26 cellular contexts compared by ENCODE assay signal in genomic region chr11:12541588-12542151, GRCh38.
DNase-seq lines count a peak whose midpoint lies in the region; ATAC-seq, FAIRE-seq and TF ChIP-seq lines count a peak whose summit lies in the region.
"Had no signal": no experiment of that assay in that cellular context is flagged by ENCODE, and none has a peak within 500 bp of the region (broad histone marks: within the 10 kb centered on the region; RNA-seq: fewer than 3 reads in every experiment).

No MANE protein-coding gene starts in this region.

- H3K27me3 ChIP-seq in astrocyte (ENCODE audit: insufficient read depth, low read length) (no peaks in the 10 kb centered on the region), skeletal muscle satellite cell (ENCODE audit: control insufficient read depth, insufficient read depth, low read length) (no peaks in the 10 kb centered on the region)
- H3K27me3 ChIP-seq: BLaER1, esophagus squamous epithelium, gastrocnemius medialis, tibial artery had no signal

- H3K4me1 ChIP-seq in astrocyte (ENCODE audit: insufficient read depth, low read length) (peaks cover 38% of the 10 kb centered on the region), skeletal muscle satellite cell (ENCODE audit: control insufficient read depth, insufficient read depth, low read length) (peaks cover 34% of the 10 kb centered on the region)
- H3K4me1 ChIP-seq: BLaER1 had no signal

- H3K4me2 ChIP-seq in astrocyte (ENCODE audit: low read length) (peak overlapping the region; percentile 68), skeletal muscle satellite cell (ENCODE audit: low read length) (no peak overlapping the region)
- H3K4me2 ChIP-seq: BLaER1 had no signal

- H3K9me3 ChIP-seq in astrocyte (ENCODE audit: insufficient read depth, low read depth, low read length) (no peaks in the 10 kb centered on the region), skeletal muscle satellite cell (replicated peaks; ENCODE audit: low read length) (no peaks in the 10 kb centered on the region)
- H3K9me3 ChIP-seq: BLaER1, esophagus squamous epithelium, gastrocnemius medialis, lower lobe of right lung, tibial artery had no signal

- no peak for TF ChIP-seq CTCF in HFFc6 (IDR thresholded peaks at IDR 0.05)
- no peak for TF ChIP-seq CTCF in astrocyte (IDR thresholded peaks at IDR 0.05; ENCODE audit: insufficient read depth, low read depth, low read length)
- no peak for TF ChIP-seq CTCF in mesothelial cell of epicardium (IDR thresholded peaks at IDR 0.05; ENCODE audit: unreplicated experiment)

- no peak for ATAC-seq in HG02678 (IDR thresholded peaks at IDR 0.05; ENCODE audit: unreplicated experiment)
- ATAC-seq: activated CD8-positive, alpha-beta memory T cell treated with anti-CD3 and anti-CD28 coated beads, Interleukin-2, amount 10 ng/mL, durations not matched to agents 7 days and 5 days; activated T-cell treated with anti-CD3 and anti-CD28 coated beads, Interleukin-2, amount 50 U/mL, for 72 hours; T-helper 17 cell had no signal

- no peaks in the 10 kb centered on the region for H3K9me3 Mint-ChIP-seq in HFFc6
- peaks cover 2% of the 10 kb centered on the region for H3K9me3 Mint-ChIP-seq in astrocyte (ENCODE audit: unreplicated experiment)
- no peaks in the 10 kb centered on the region for H3K9me3 Mint-ChIP-seq in mesothelial cell of epicardium
- H3K9me3 Mint-ChIP-seq: activated T-cell treated with anti-CD3 and anti-CD28 coated beads, Interleukin-2, amount 50 U/mL, for 72 hours; neural crest cell had no signal

- H3K4me3 ChIP-seq in astrocyte (ENCODE audit: insufficient read depth, low read depth, low read length) (no peak overlapping the region), skeletal muscle satellite cell (ENCODE audit: low read length) (no peak overlapping the region)
- H3K4me3 ChIP-seq: BLaER1, esophagus squamous epithelium, gastrocnemius medialis, lower lobe of right lung, tibial artery had no signal

- no peaks in the 10 kb centered on the region for H4K20me1 ChIP-seq in astrocyte (ENCODE audit: insufficient read depth, low read length)
- H4K20me1 ChIP-seq: BLaER1 had no signal

- no peak overlapping the region for H2AFZ ChIP-seq in astrocyte (ENCODE audit: low read depth, low read length)

- H3K9ac ChIP-seq in astrocyte (ENCODE audit: low read length) (peak overlapping the region; percentile 6), skeletal muscle satellite cell (ENCODE audit: low read depth, low read length) (peak overlapping the region; percentile 16)
- H3K9ac ChIP-seq: BLaER1 had no signal

- H3K27me3 Mint-ChIP-seq in HFFc6 (ENCODE audit: insufficient read depth) (peaks cover 12% of the 10 kb centered on the region), astrocyte (ENCODE audit: low read depth, unreplicated experiment) (peaks cover 3% of the 10 kb centered on the region), mesothelial cell of epicardium (ENCODE audit: low read depth) (no peaks in the 10 kb centered on the region)

- H3K36me3 Mint-ChIP-seq in HFFc6 (ENCODE audit: low read depth) (no peaks in the 10 kb centered on the region), astrocyte (ENCODE audit: low read depth, unreplicated experiment) (peaks cover 7% of the 10 kb centered on the region), mesothelial cell of epicardium (no peaks in the 10 kb centered on the region)
- H3K36me3 Mint-ChIP-seq: activated CD8-positive, alpha-beta memory T cell treated with anti-CD3 and anti-CD28 coated beads, Interleukin-2, amount 10 ng/mL, durations not matched to agents 7 days and 5 days had no signal

- no peaks in the 10 kb centered on the region for H3K79me2 ChIP-seq in astrocyte (ENCODE audit: insufficient read depth, low read length)

- H3K4me1 Mint-ChIP-seq in HFFc6 (ENCODE audit: low read depth): peaks cover 85% of the 10 kb centered on the region
- peaks cover 44% of the 10 kb centered on the region for H3K4me1 Mint-ChIP-seq in astrocyte (ENCODE audit: low read depth, unreplicated experiment)
- peaks cover 39% of the 10 kb centered on the region for H3K4me1 Mint-ChIP-seq in mesothelial cell of epicardium
- H3K4me1 Mint-ChIP-seq: activated CD8-positive, alpha-beta memory T cell treated with anti-CD3 and anti-CD28 coated beads, Interleukin-2, amount 10 ng/mL, durations not matched to agents 7 days and 5 days; neural crest cell had no signal

- no peak for FAIRE-seq in astrocyte (lab: Jason Lieb, UNC)
- FAIRE-seq: GM12891, TTC549 had no signal

- H3K36me3 ChIP-seq in astrocyte (ENCODE audit: insufficient read depth, low read length): no peaks in the 10 kb centered on the region
- H3K36me3 ChIP-seq in skeletal muscle satellite cell (ENCODE audit: insufficient read depth, low read length): no peaks in the 10 kb centered on the region
- H3K36me3 ChIP-seq: BLaER1, esophagus squamous epithelium, gastrocnemius medialis, lower lobe of right lung, tibial artery had no signal

- H3K27ac Mint-ChIP-seq in HFFc6 (peak overlapping the region; percentile 97), astrocyte (ENCODE audit: unreplicated experiment) (peak overlapping the region; percentile 94), mesothelial cell of epicardium (peak overlapping the region; percentile 88)
- H3K27ac Mint-ChIP-seq: activated CD8-positive, alpha-beta memory T cell treated with anti-CD3 and anti-CD28 coated beads, Interleukin-2, amount 10 ng/mL, durations not matched to agents 7 days and 5 days; activated T-cell treated with anti-CD3 and anti-CD28 coated beads, Interleukin-2, amount 50 U/mL, for 72 hours; T-helper 17 cell had no signal

- DNase-seq in HFFc6 (no peak), astrocyte (ENCODE audit: low read depth) (no peak), mesothelial cell of epicardium (ENCODE audit: low spot score in 2 of 2, unreplicated experiment in 2 of 2) (no peak), NCI-H1417 treated with DMSO at 0.1 percent for 48 hours (lab: John Stamatoyannopoulos, UW) (no peak), NCI-H1417 (lab: John Stamatoyannopoulos, UW) (no peak), NCI-H2196 (lab: John Stamatoyannopoulos, UW; ENCODE audit: unreplicated experiment) (no peak)
- DNase-seq: activated CD8-positive, alpha-beta memory T cell treated with anti-CD3 and anti-CD28 coated beads, Interleukin-2, amount 10 ng/mL, durations not matched to agents 7 days and 5 days; activated T-cell treated with anti-CD3 and anti-CD28 coated beads, Interleukin-2, amount 50 U/mL, for 72 hours; DMS153; esophagus squamous epithelium; H7; lower lobe of right lung; NCI-H1694 treated with DMSO at 0.1 percent for 48 hours; NCI-H2171; NCI-H510A; right cardiac atrium; stimulated activated CD4-positive, alpha-beta T cell treated with anti-CD3 and anti-CD28 coated beads, Interleukin-4, amount 100 ng/mL, for 24 hours; T-helper 17 cell had no signal

- peak overlapping the region; percentile 95 for H3K27ac ChIP-seq in astrocyte (ENCODE audit: low read depth, low read length)
- H3K27ac ChIP-seq: BLaER1, gastrocnemius medialis, lower lobe of right lung had no signal

- H3K4me3 Mint-ChIP-seq in HFFc6 (peak overlapping the region; percentile 32; the same call in 1 of the 2 replicates), astrocyte (ENCODE audit: unreplicated experiment) (no peak overlapping the region), mesothelial cell of epicardium (no peak overlapping the region)
- H3K4me3 Mint-ChIP-seq: activated CD8-positive, alpha-beta memory T cell treated with anti-CD3 and anti-CD28 coated beads, Interleukin-2, amount 10 ng/mL, durations not matched to agents 7 days and 5 days; activated T-cell treated with anti-CD3 and anti-CD28 coated beads, Interleukin-2, amount 50 U/mL, for 72 hours; neural crest cell; T-helper 17 cell had no signal
